In genomic region chr1:1019122-1019999, GRCh38 we compare ENCODE assay signal across 9 cellular contexts. TPM values are rescaled to one million over a fixed set of nuclear protein-coding genes. Genes with fewer than 3 reads are reported as not detected.
DNase-seq lines count a peak whose midpoint lies in the region; ATAC-seq and TF ChIP-seq lines count a peak whose summit lies in the region.
"Had no signal": no experiment of that assay in that cellular context is flagged by ENCODE, and none has a peak within 500 bp of the region (broad histone marks: within the 10 kb centered on the region; RNA-seq: fewer than 3 reads in every experiment).

No MANE protein-coding gene starts in this region.

- H3K4me1 ChIP-seq in effector memory CD4-positive, alpha-beta T cell (ENCODE audit: control insufficient read depth, insufficient read depth, low read length, poor library complexity, severe bottlenecking): peaks cover 26% of the 10 kb centered on the region

- TF ChIP-seq CTCF in AG09319 (IDR thresholded peaks at IDR 0.05; ENCODE audit: low read depth, low read length) (peak; percentile 33), mesothelial cell of epicardium (IDR thresholded peaks at IDR 0.05; ENCODE audit: unreplicated experiment) (peak; percentile 45)
- peak; percentile 48 for TF ChIP-seq CTCF in activated CD8-positive, alpha-beta T cell treated with anti-CD3 and anti-CD28 coated beads for 36 hours (IDR thresholded peaks at IDR 0.05)

- H3K9me3 Mint-ChIP-seq in activated CD8-positive, alpha-beta T cell treated with anti-CD3 and anti-CD28 coated beads for 36 hours: no peaks in the 10 kb centered on the region
- no peaks in the 10 kb centered on the region for H3K9me3 Mint-ChIP-seq in mesothelial cell of epicardium

- no peaks in the 10 kb centered on the region for H3K27me3 ChIP-seq in effector memory CD4-positive, alpha-beta T cell (replicated peaks; ENCODE audit: control insufficient read depth, insufficient read depth, low read length, poor library complexity, severe bottlenecking)

- intact Hi-C loops in activated CD8-positive, alpha-beta T cell treated with anti-CD3 and anti-CD28 coated beads for 36 hours (cut with micrococcal nuclease): no loop called here

- DNase-seq in AG09319 (ENCODE audit: extremely low read depth, low read depth) (peak; percentile 67), NCI-H510A treated with DMSO at 0.1 percent for 48 hours (lab: John Stamatoyannopoulos, UW) (peak; percentile 79), mesothelial cell of epicardium (ENCODE audit: low spot score in 2 of 2, unreplicated experiment in 2 of 2) (peak; percentile 84 to 87)
- peak; percentile 81 for DNase-seq in activated CD8-positive, alpha-beta T cell treated with anti-CD3 and anti-CD28 coated beads for 36 hours
- DNase-seq in effector memory CD4-positive, alpha-beta T cell: peak; percentile 60 to 64 (median 63)
- peak; percentile 67 to 72 for DNase-seq in stimulated activated CD8-positive, alpha-beta memory T cell treated with anti-CD3 and anti-CD28 coated beads, Interleukin-15, amount 100 ng/mL, for 48 hours (ENCODE audit: low read depth in 2 of 2)

- no peaks in the 10 kb centered on the region for H3K36me3 ChIP-seq in effector memory CD4-positive, alpha-beta T cell (ENCODE audit: control insufficient read depth, insufficient read depth, low read length)

- CTCF ChIA-PET in activated CD8-positive, alpha-beta T cell treated with anti-CD3 and anti-CD28 coated beads for 36 hours (lab: Charles Lee): interaction anchor here (0.6 to 3.4 kb wide), 11 partner anchors 12 to 232 kb away, joined by 3 to 17 read pairs (median 4); no protein-coding TSS in a partner anchor

- POLR2A ChIA-PET in activated CD8-positive, alpha-beta T cell treated with anti-CD3 and anti-CD28 coated beads for 36 hours (lab: Charles Lee): interaction anchor here (1.0 to 1.3 kb wide), 3 partner anchors 42 to 212 kb away, joined by 3 to 4 read pairs (median 3); no protein-coding TSS in a partner anchor

- H3K36me3 Mint-ChIP-seq in activated CD8-positive, alpha-beta T cell treated with anti-CD3 and anti-CD28 coated beads for 36 hours (ENCODE audit: low read depth): no peaks in the 10 kb centered on the region
- H3K36me3 Mint-ChIP-seq in mesothelial cell of epicardium: peaks cover 3% of the 10 kb centered on the region

- no peaks in the 10 kb centered on the region for H3K9me3 ChIP-seq in effector memory CD4-positive, alpha-beta T cell (ENCODE audit: control insufficient read depth, low read length)

- H3K27me3 Mint-ChIP-seq in activated CD8-positive, alpha-beta T cell treated with anti-CD3 and anti-CD28 coated beads for 36 hours: no peaks in the 10 kb centered on the region
- no peaks in the 10 kb centered on the region for H3K27me3 Mint-ChIP-seq in mesothelial cell of epicardium (ENCODE audit: low read depth)

- ATAC-seq in GM18858 (IDR thresholded peaks at IDR 0.05; ENCODE audit: unreplicated experiment) (peak; percentile 54), HG03060 (IDR thresholded peaks at IDR 0.05; ENCODE audit: low read depth, unreplicated experiment) (peak; percentile 35)
- ATAC-seq in activated CD8-positive, alpha-beta T cell treated with anti-CD3 and anti-CD28 coated beads for 36 hours: peak; percentile 79

- H3K27ac ChIP-seq in effector memory CD4-positive, alpha-beta T cell (ENCODE audit: insufficient read depth, low read length, poor library complexity, severe bottlenecking): no peak overlapping the region

- peak overlapping the region; percentile 29 for H3K4me3 ChIP-seq in effector memory CD4-positive, alpha-beta T cell (ENCODE audit: insufficient read depth, low read depth, low read length, poor library complexity, severe bottlenecking)

- H3K27ac Mint-ChIP-seq in activated CD8-positive, alpha-beta T cell treated with anti-CD3 and anti-CD28 coated beads for 36 hours: no peak overlapping the region
- H3K27ac Mint-ChIP-seq in mesothelial cell of epicardium: peak overlapping the region; percentile 6

- H3K4me3 Mint-ChIP-seq in activated CD8-positive, alpha-beta T cell treated with anti-CD3 and anti-CD28 coated beads for 36 hours: peak overlapping the region; percentile 66
- H3K4me3 Mint-ChIP-seq in mesothelial cell of epicardium: peak overlapping the region; percentile 54

- H3K4me1 Mint-ChIP-seq in activated CD8-positive, alpha-beta T cell treated with anti-CD3 and anti-CD28 coated beads for 36 hours (ENCODE audit: low read depth): peaks cover 19% of the 10 kb centered on the region
- peaks cover 34% of the 10 kb centered on the region for H3K4me1 Mint-ChIP-seq in mesothelial cell of epicardium

RNA-seq across cellular contexts. Expression of gene AGRN, which starts 0.6 kb away (rescaled TPM):
- total RNA-seq in activated CD8-positive, alpha-beta T cell treated with anti-CD3 and anti-CD28 coated beads for 36 hours: 10 to 100 TPM; 64.9 to 68.0 TPM
- total RNA-seq in mesothelial cell of epicardium: 502 to 532 TPM (median 514 TPM) in 3 replicates

RNA-seq across cellular contexts. Expression of gene ISG15, which starts 6.1 kb away (rescaled TPM):
- 100 to 1,000 TPM in 1 of 2 experiments, 10 to 100 TPM in 1; 94.5 to 102 TPM for total RNA-seq in activated CD8-positive, alpha-beta T cell treated with anti-CD3 and anti-CD28 coated beads for 36 hours
- total RNA-seq in mesothelial cell of epicardium: 112 to 139 TPM (median 123 TPM) in 3 replicates

RNA-seq across cellular contexts. Expression of gene HES4, which starts 19.5 kb away (rescaled TPM):
- 1 to 10 TPM; 5.7 to 9.0 TPM for total RNA-seq in activated CD8-positive, alpha-beta T cell treated with anti-CD3 and anti-CD28 coated beads for 36 hours
- 87.7 to 92.1 TPM (median 92.0 TPM) in 3 replicates for total RNA-seq in mesothelial cell of epicardium

RNA-seq across cellular contexts. Expression of gene PERM1, which starts 37.5 kb away (rescaled TPM):
- not detected for total RNA-seq in activated CD8-positive, alpha-beta T cell treated with anti-CD3 and anti-CD28 coated beads for 36 hours
- 1.6 to 2.8 TPM (median 2.7 TPM) in 3 replicates for total RNA-seq in mesothelial cell of epicardium
- total RNA-seq: T-helper 1 cell treated with Interleukin-12 subunit alpha and Interleukin-12 subunit beta and Interleukin-4 antibody, amounts not matched to agents 30 ng/mL and 1 ng/mL, for 36 hours had no signal

RNA-seq across cellular contexts. Expression of gene PLEKHN1, which starts 53.1 kb away (rescaled TPM):
- 1 to 10 TPM; 1.0 to 1.3 TPM for total RNA-seq in activated CD8-positive, alpha-beta T cell treated with anti-CD3 and anti-CD28 coated beads for 36 hours
- 33.6 to 36.0 TPM (median 34.4 TPM) in 3 replicates for total RNA-seq in mesothelial cell of epicardium
